ENCODE assay signal across 8 cellular contexts in the genomic region with DNA sequence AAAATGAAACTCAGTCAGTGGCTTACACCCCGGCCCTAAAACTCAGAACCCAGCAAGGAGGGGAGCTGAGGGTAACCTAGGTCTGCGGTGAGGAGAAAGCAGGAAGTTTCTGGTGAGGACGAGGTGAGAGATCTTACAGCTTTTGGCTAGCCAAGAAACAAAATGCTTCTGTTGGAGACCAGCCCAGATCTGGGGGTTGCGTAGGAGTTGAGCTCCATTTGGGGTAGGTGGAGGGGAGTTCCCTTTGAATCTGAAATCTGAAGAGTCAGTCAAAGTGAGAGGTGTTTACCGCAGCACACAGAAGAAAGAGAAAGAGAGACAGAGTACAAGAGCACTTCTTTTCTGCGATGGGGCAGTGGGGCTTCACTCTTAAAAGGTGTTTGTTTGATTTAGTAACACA. TPM values are rescaled to one million over a fixed set of nuclear protein-coding genes. Genes with fewer than 3 reads are reported as not detected.
DNase-seq lines count a peak whose midpoint lies in the region; ATAC-seq, FAIRE-seq and TF ChIP-seq lines count a peak whose summit lies in the region.

No MANE protein-coding gene starts in this region.

- H3K36me3 ChIP-seq in Loucy (ENCODE audit: insufficient read depth, low read length) (no peaks in the 10 kb centered on the region), OCI-LY7 (ENCODE audit: insufficient read depth, low read length) (no peaks in the 10 kb centered on the region)

- no peak for TF ChIP-seq EP300 in A549 (IDR thresholded peaks at IDR 0.05)

- POLR2A ChIA-PET in A549 (lab: Yijun Ruan, JAX) (no interaction called here), OCI-LY7 (lab: Charles Lee) (interaction anchor here (1.5 kb wide), 1 partner anchor 10 kb away, joined by 5 read pairs; no protein-coding TSS in a partner anchor)

- peak overlapping the region; percentile 49 for H2AFZ ChIP-seq in Loucy (ENCODE audit: low read length)
- H2AFZ ChIP-seq in OCI-LY7 (ENCODE audit: low read length) = no peak overlapping the region

- H4K20me1 ChIP-seq in Loucy (ENCODE audit: insufficient read depth, low read length, poor library complexity, severe bottlenecking) = no peaks in the 10 kb centered on the region
- no peaks in the 10 kb centered on the region for H4K20me1 ChIP-seq in OCI-LY7 (ENCODE audit: insufficient read depth, low read length)

- no TSS peak for BruUV-seq in OCI-LY7 (replicated peaks; lab: Mats Ljungman, UMichigan)

- H3K4me2 ChIP-seq in A549 = no peak overlapping the region
- H3K4me2 ChIP-seq in Loucy (ENCODE audit: low read depth, low read length, poor library complexity, severe bottlenecking) = peak overlapping the region; percentile 62
- H3K4me2 ChIP-seq in OCI-LY7 (ENCODE audit: low read length) = no peak overlapping the region

- H3K4me3 ChIP-seq in A549 (no peak overlapping the region), Loucy (ENCODE audit: low read length, poor library complexity, severe bottlenecking) (peak overlapping the region; percentile 62), skin epidermis (no peak overlapping the region), OCI-LY7 (ENCODE audit: low read depth, low read length, poor library complexity, severe bottlenecking) (no peak overlapping the region)

- CTCF ChIA-PET in A549 (lab: Yijun Ruan, JAX) (interaction anchor here (0.6 to 1.7 kb wide), 6 partner anchors 9 to 240 kb away, joined by 3 to 12 read pairs (median 4); a partner anchor contains a TSS), OCI-LY7 (lab: Charles Lee; ENCODE audit: unreplicated experiment) (no interaction called here)

- no peak for FAIRE-seq in A549 (lab: Jason Lieb, UNC)

- no peak for TF ChIP-seq CTCF in A549 (IDR thresholded peaks at IDR 0.05)
- TF ChIP-seq CTCF in Loucy (conservative IDR thresholded peaks at IDR 0.05; ENCODE audit: low read length) = no peak
- TF ChIP-seq CTCF in OCI-LY7 (conservative IDR thresholded peaks at IDR 0.05; ENCODE audit: low read length) = no peak

- ATAC-seq in A549 (no peak), GM21526 (IDR thresholded peaks at IDR 0.05; ENCODE audit: low FRiP score, unreplicated experiment) (peak; percentile 89)

- no peaks in the 10 kb centered on the region for H3F3A ChIP-seq in Loucy (ENCODE audit: low read depth)

- no peak for DNase-seq in A549 (ENCODE audit: low read depth in 1 of 2, low spot score in 1 of 2)
- peak; percentile 12 to 62 for DNase-seq in activated T-helper 1 cell treated with anti-CD3 and anti-CD28 coated beads, Interleukin-2, amount 50 U/mL, for 16 hours (ENCODE audit: low read depth in 1 of 2, low spot score in 1 of 2)
- DNase-seq in OCI-LY7 (ENCODE audit: low spot score) = no peak
- no peak for DNase-seq in DMS53 treated with DMSO at 0.1 percent for 48 hours (lab: John Stamatoyannopoulos, UW; ENCODE audit: unreplicated experiment)
- no peak for DNase-seq in COR-L47 (lab: John Stamatoyannopoulos, UW)

- peaks cover 45% of the 10 kb centered on the region for H3K4me1 ChIP-seq in A549
- peaks cover 37% of the 10 kb centered on the region for H3K4me1 ChIP-seq in Loucy (ENCODE audit: insufficient read depth, low read length, poor library complexity, severe bottlenecking)
- no peaks in the 10 kb centered on the region for H3K4me1 ChIP-seq in OCI-LY7 (ENCODE audit: insufficient read depth, low read length, poor library complexity, severe bottlenecking)

- no peaks in the 10 kb centered on the region for H3K9me2 ChIP-seq in Loucy (replicated peaks; ENCODE audit: low read depth, low read length)
- H3K9me2 ChIP-seq in OCI-LY7 (ENCODE audit: insufficient read depth, low read length) = no peaks in the 10 kb centered on the region

- intact Hi-C loops in OCI-LY7 (cut with micrococcal nuclease; ENCODE audit: unreplicated experiment) = no loop called here

- no peaks in the 10 kb centered on the region for H3K79me2 ChIP-seq in Loucy (ENCODE audit: insufficient read depth, low read length)
- H3K79me2 ChIP-seq in OCI-LY7 (ENCODE audit: insufficient read depth, low read depth, low read length) = no peaks in the 10 kb centered on the region

- no peak for TF ChIP-seq POLR2A in A549 (IDR thresholded peaks at IDR 0.05; ENCODE audit: low read length)

- H3K27ac ChIP-seq in A549 = peak overlapping the region; percentile 94 to 99
- H3K27ac ChIP-seq in skin epidermis = peak overlapping the region in 14 of 21 experiments; percentile 9 to 54 (median 34)
- H3K27ac ChIP-seq in OCI-LY7 (ENCODE audit: low read depth, low read length, poor library complexity, severe bottlenecking) = no peak overlapping the region

- no peaks in the 10 kb centered on the region for H3K27me3 ChIP-seq in Loucy (ENCODE audit: insufficient read depth, low read length, poor library complexity, severe bottlenecking)

- no peak for TF ChIP-seq RAD21 in A549 (conservative IDR thresholded peaks at IDR 0.05 in 1 of 2, IDR thresholded peaks at IDR 0.05 in 1 of 2)

- H3K9ac ChIP-seq in Loucy (ENCODE audit: low read depth, low read length, poor library complexity, severe bottlenecking) = peak overlapping the region; percentile 11

- H3K9me3 ChIP-seq in A549 (peaks cover 3% of the 10 kb centered on the region; the same call in 1 of the 3 replicates), Loucy (ENCODE audit: insufficient read depth, low read depth, low read length) (no peaks in the 10 kb centered on the region), OCI-LY7 (ENCODE audit: low read length) (no peaks in the 10 kb centered on the region)

- WGBS in A549 (ENCODE audit: missing lambda C conversion rate) = 93% methylated on average over 6 of the region's 6 CpGs

TF ChIP-seq in A549, 52 proteins besides CTCF, POLR2A, EP300 and RAD21:
- no peak for TF ChIP-seq HEYL (CRISPR knock-in tag; IDR thresholded peaks at IDR 0.05)
- TF ChIP-seq, protein P1, sequence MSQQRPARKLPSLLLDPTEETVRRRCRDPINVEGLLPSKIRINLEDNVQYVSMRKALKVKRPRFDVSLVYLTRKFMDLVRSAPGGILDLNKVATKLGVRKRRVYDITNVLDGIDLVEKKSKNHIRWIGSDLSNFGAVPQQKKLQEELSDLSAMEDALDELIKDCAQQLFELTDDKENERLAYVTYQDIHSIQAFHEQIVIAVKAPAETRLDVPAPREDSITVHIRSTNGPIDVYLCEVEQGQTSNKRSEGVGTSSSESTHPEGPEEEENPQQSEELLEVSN (IDR thresholded peaks at IDR 0.05; ENCODE audit: borderline replicate concordance, low read depth) = no peak
- TF ChIP-seq ZFP36 (IDR thresholded peaks at IDR 0.05; ENCODE audit: borderline replicate concordance, partially characterized antibody) = no peak
- TF ChIP-seq TP53 (CRISPR knock-in tag; IDR thresholded peaks at IDR 0.05) = no peak
- TF ChIP-seq MAFK (IDR thresholded peaks at IDR 0.05; ENCODE audit: partially characterized antibody) = no peak
- TF ChIP-seq, protein P2, sequence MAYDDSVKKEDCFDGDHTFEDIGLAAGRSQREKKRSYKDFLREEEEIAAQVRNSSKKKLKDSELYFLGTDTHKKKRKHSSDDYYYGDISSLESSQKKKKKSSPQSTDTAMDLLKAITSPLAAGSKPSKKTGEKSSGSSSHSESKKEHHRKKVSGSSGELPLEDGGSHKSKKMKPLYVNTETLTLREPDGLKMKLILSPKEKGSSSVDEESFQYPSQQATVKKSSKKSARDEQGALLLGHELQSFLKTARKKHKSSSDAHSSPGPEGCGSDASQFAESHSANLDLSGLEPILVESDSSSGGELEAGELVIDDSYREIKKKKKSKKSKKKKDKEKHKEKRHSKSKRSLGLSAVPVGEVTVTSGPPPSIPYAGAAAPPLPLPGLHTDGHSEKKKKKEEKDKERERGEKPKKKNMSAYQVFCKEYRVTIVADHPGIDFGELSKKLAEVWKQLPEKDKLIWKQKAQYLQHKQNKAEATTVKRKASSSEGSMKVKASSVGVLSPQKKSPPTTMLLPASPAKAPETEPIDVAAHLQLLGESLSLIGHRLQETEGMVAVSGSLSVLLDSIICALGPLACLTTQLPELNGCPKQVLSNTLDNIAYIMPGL (CRISPR knock-in tag; IDR thresholded peaks at IDR 0.05; ENCODE audit: borderline replicate concordance) = no peak
- TF ChIP-seq, protein P3, sequence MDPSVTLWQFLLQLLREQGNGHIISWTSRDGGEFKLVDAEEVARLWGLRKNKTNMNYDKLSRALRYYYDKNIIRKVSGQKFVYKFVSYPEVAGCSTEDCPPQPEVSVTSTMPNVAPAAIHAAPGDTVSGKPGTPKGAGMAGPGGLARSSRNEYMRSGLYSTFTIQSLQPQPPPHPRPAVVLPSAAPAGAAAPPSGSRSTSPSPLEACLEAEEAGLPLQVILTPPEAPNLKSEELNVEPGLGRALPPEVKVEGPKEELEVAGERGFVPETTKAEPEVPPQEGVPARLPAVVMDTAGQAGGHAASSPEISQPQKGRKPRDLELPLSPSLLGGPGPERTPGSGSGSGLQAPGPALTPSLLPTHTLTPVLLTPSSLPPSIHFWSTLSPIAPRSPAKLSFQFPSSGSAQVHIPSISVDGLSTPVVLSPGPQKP (IDR thresholded peaks at IDR 0.05; ENCODE audit: low read depth, low read length) = no peak
- no peak for TF ChIP-seq ZSCAN20 (CRISPR knock-in tag; IDR thresholded peaks at IDR 0.05)
- TF ChIP-seq NPAS2 (CRISPR knock-in tag; IDR thresholded peaks at IDR 0.05; ENCODE audit: borderline replicate concordance) = no peak
- no peak for TF ChIP-seq SMC3 (IDR thresholded peaks at IDR 0.05)
- TF ChIP-seq, protein P4, sequence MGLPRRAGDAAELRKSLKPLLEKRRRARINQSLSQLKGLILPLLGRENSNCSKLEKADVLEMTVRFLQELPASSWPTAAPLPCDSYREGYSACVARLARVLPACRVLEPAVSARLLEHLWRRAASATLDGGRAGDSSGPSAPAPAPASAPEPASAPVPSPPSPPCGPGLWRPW (IDR thresholded peaks at IDR 0.05) = no peak
- no peak for TF ChIP-seq SREBF2 (IDR thresholded peaks at IDR 0.05)
- no peak for TF ChIP-seq FOXS1 (CRISPR knock-in tag; IDR thresholded peaks at IDR 0.05)
- no peak for TF ChIP-seq GATA3 (IDR thresholded peaks at IDR 0.05; ENCODE audit: borderline replicate concordance)
- TF ChIP-seq TFCP2L1 (CRISPR knock-in tag; IDR thresholded peaks at IDR 0.05) = no peak

RNA-seq across cellular contexts. Expression of a gene that starts 29.6 kb away (rescaled TPM):
- polyA plus RNA-seq in A549 (2011; rRNA removed) (4.9 and 5.4 TPM in 2 replicates), A549 (2017; fragmentation: RNase III; extraction: RNeasy Plus Mini Kit Qiagen cat#74134 plus additional on column Dnase treatment) (6.0 to 7.8 TPM (median 7.0 TPM) in 3 replicates)
- polyA plus RNA-seq in A549 (2012; cell fraction: cytosol; rRNA removed) = 0.96 and 1.3 TPM in 2 replicates
- 1.0 TPM in 2 replicates for polyA plus RNA-seq in A549 (2012; cell fraction: nucleus; rRNA removed)
- polyA minus RNA-seq in A549 (2011; rRNA and poly(A)+ RNA removed) = 19.9 and 22.1 TPM in 2 replicates
- total RNA-seq in OCI-LY7 (2014; rRNA removed; shearing (Covaris generic)) = not detected in 2 replicates
- not detected in 2 replicates for total RNA-seq in OCI-LY7 (2022)

Comparison
In these comparisons a context has a peak if more than half of its experiments do, and no peak if none do; other contexts are left out.
1. DNase-seq: peak in activated T-helper 1 cell treated with anti-CD3 and anti-CD28 coated beads, Interleukin-2, amount 50 U/mL, for 16 hours (2 of 2); none in A549 (0 of 2), OCI-LY7 (single experiment), DMS53 treated with DMSO at 0.1 percent for 48 hours (single experiment) and COR-L47 (single experiment).